ENCODE assay signal across 9 cellular contexts in genomic region chr7:22565315-22565811, GRCh38.
DNase-seq lines count a peak whose midpoint lies in the region; ATAC-seq and TF ChIP-seq lines count a peak whose summit lies in the region.
"Had no signal": no experiment of that assay in that cellular context is flagged by ENCODE, and none has a peak within 500 bp of the region (broad histone marks: within the 10 kb centered on the region; RNA-seq: fewer than 3 reads in every experiment).

No MANE protein-coding gene starts in this region.

- POLR2A ChIA-PET in RWPE1 (lab: Yijun Ruan, JAX; ENCODE audit: low non-redundant PET) = interaction anchor here (0.6 to 0.9 kb wide), 3 partner anchors 85 to 290 kb away, joined by 3 to 6 read pairs (median 3); no protein-coding TSS in a partner anchor

- TF ChIP-seq CTCF in RWPE1 (conservative IDR thresholded peaks at IDR 0.05; ENCODE audit: low read depth) = no peak
- TF ChIP-seq CTCF in heart left ventricle (IDR thresholded peaks at IDR 0.05) = no peak

- peaks cover 0 to 4% (median 0%) of the 10 kb centered on the region in 9 donors for H3K27me3 ChIP-seq in heart left ventricle

- DNase-seq in ELR (ENCODE audit: low read depth) = peak; percentile 93
- peak; percentile 67 for DNase-seq in RWPE1 (ENCODE audit: low spot score)
- peak in 3 of 5 donors; percentile 43 to 68 (median 55) for DNase-seq in heart left ventricle
- no peak for DNase-seq in DMS79 treated with DMSO at 0.1 percent for 48 hours (lab: John Stamatoyannopoulos, UW)
- no peak for DNase-seq in NCI-H146 (lab: John Stamatoyannopoulos, UW)
- no peak for DNase-seq in stimulated activated naive CD4-positive, alpha-beta T cell treated with Interleukin-2 at 50 U/mL for 16 hours (lab: John Stamatoyannopoulos, UW)
- no peak for DNase-seq in NCI-H2029 treated with DMSO at 0.1 percent for 48 hours (lab: John Stamatoyannopoulos, UW)

- H3K4me1 ChIP-seq in heart left ventricle = peaks cover 7 to 71% (median 48%) of the 10 kb centered on the region in 12 donors

- H3K36me3 ChIP-seq in heart left ventricle = no peaks in the 10 kb centered on the region

- ATAC-seq in HG02588 (IDR thresholded peaks at IDR 0.05; ENCODE audit: unreplicated experiment) = peak; percentile 55
- ATAC-seq in heart left ventricle = peak in 3 of 4 donors; percentile 19 to 51 (median 27)

- H3K4me3 ChIP-seq in heart left ventricle = peak overlapping the region in 1 of 12 donors; percentile 5

- intact Hi-C loops in heart left ventricle (cut with DNase I) = loop anchor here in 4 of 10 donors (2.0 to 10.0 kb wide), 3 partner anchors 17 to 289 kb away; partner anchors contain the start of gene IL6 (in 1 of the 4)

- no peaks in the 10 kb centered on the region for H3K9me3 ChIP-seq in heart left ventricle

- WGBS in heart left ventricle, 4 donors = 24 to 50% (median 38%) methylated on average over 1 of the region's 1 CpG

- H3K27ac ChIP-seq in RWPE1 (peak overlapping the region; percentile 62), heart left ventricle (peak overlapping the region; percentile 18 to 81 (median 71))
- H3K27ac ChIP-seq: HL-60 had no signal

- CTCF ChIA-PET in RWPE1 (lab: Yijun Ruan, JAX) = interaction anchor here (0.6 to 1.3 kb wide), 6 partner anchors 8 to 1533 kb away, joined by 3 to 8 read pairs (median 4); partner anchors contain the start of gene IL6

- TF ChIP-seq POLR2A in heart left ventricle (IDR thresholded peaks at IDR 0.05) = no peak

Comparison
In these comparisons a context has a peak if more than half of its experiments do, and no peak if none do; other contexts are left out.
1. DNase-seq: peak in ELR (single experiment), RWPE1 (single experiment) and heart left ventricle (3 of 5); none in DMS79 treated with DMSO at 0.1 percent for 48 hours (single experiment), NCI-H146 (single experiment), stimulated activated naive CD4-positive, alpha-beta T cell treated with Interleukin-2 at 50 U/mL for 16 hours (single experiment) and NCI-H2029 treated with DMSO at 0.1 percent for 48 hours (single experiment).